9 cellular contexts compared by ENCODE assay signal in the genomic region with DNA sequence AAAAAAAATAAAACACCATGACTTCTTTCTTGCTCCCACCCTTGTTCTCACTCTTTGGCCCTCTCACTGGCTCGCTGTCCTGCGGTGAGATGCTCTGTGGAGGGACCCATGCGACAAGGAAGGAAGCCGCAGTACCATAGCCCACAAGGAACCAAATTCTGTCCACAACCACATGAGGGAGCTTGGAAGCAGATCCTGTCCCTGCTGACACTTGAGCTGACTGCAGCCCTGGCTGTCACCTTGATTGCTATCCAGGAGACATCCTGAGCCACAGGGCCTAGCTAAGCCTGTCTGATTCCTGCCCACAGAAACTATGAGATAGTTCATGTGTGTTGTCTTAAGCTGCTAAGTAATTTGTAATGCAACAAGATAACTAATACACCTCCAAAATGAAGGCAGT. TPM values are rescaled to one million over a fixed set of nuclear protein-coding genes. Genes with fewer than 3 reads are reported as not detected.
DNase-seq lines count a peak whose midpoint lies in the region; ATAC-seq, FAIRE-seq and TF ChIP-seq lines count a peak whose summit lies in the region.
"Had no signal": no experiment of that assay in that cellular context is flagged by ENCODE, and none has a peak within 500 bp of the region (broad histone marks: within the 10 kb centered on the region; RNA-seq: fewer than 3 reads in every experiment).

No MANE protein-coding gene starts in this region.

- no peak overlapping the region for H3K4me3 ChIP-seq in WI38 (ENCODE audit: low read depth, low read length)
- H3K4me3 ChIP-seq: SK-N-MC had no signal

- peak; percentile 25; the same call in 1 of the 2 replicates for TF ChIP-seq CTCF in WI38 (IDR thresholded peaks at IDR 0.05; ENCODE audit: low read depth, low read length)

- no peak for FAIRE-seq in urothelium cell line (lab: Jason Lieb, UNC)
- FAIRE-seq: islet of Langerhans had no signal

- ATAC-seq in GM19023 (IDR thresholded peaks at IDR 0.05; ENCODE audit: unreplicated experiment) = no peak

- peak; percentile 24 for DNase-seq in DMS153 treated with DMSO at 0.1 percent for 48 hours (lab: John Stamatoyannopoulos, UW; ENCODE audit: unreplicated experiment)
- DNase-seq in HT-29 (ENCODE audit: low spot score) = peak; percentile 69
- peak; percentile 74 for DNase-seq in iPS-NIHi7 (ENCODE audit: extremely low spot score)
- DNase-seq in urothelium cell line (ENCODE audit: low spot score) = no peak
- DNase-seq in NCI-H1105 treated with DMSO at 0.1 percent for 48 hours (lab: John Stamatoyannopoulos, UW) = no peak

RNA-seq across cellular contexts. Expression of gene MT2A, which starts 4.8 kb away (rescaled TPM):
- 44.1 and 51.4 TPM in 2 replicates for total RNA-seq in HT-29 (2014; rRNA removed; shearing (Covaris generic))

RNA-seq across cellular contexts. Expression of gene MT3, which starts 14.3 kb away (rescaled TPM):
- total RNA-seq in HT-29 (2014; rRNA removed; shearing (Covaris generic)) = 3.5 TPM in 1 of 2 replicates, not detected in the other

RNA-seq across cellular contexts. Expression of gene MT1E, which starts 22.0 kb away (rescaled TPM):
- 493 and 525 TPM in 2 replicates for total RNA-seq in HT-29 (2014; rRNA removed; shearing (Covaris generic))

RNA-seq across cellular contexts. Expression of gene MT1M, which starts 28.9 kb away (rescaled TPM):
- total RNA-seq in HT-29 (2014; rRNA removed; shearing (Covaris generic)) = not detected in 2 replicates

RNA-seq across cellular contexts. Expression of gene MT1A, which starts 34.9 kb away (rescaled TPM):
- total RNA-seq in HT-29 (2014; rRNA removed; shearing (Covaris generic)) = 2.0 and 6.6 TPM in 2 replicates

Comparison
In these comparisons a context has a peak if more than half of its experiments do, and no peak if none do; other contexts are left out.
1. DNase-seq: peak in DMS153 treated with DMSO at 0.1 percent for 48 hours (single experiment), HT-29 (single experiment) and iPS-NIHi7 (single experiment); none in urothelium cell line (single experiment) and NCI-H1105 treated with DMSO at 0.1 percent for 48 hours (single experiment).